ENCODE assay signal across 8 cellular contexts in the genomic region with DNA sequence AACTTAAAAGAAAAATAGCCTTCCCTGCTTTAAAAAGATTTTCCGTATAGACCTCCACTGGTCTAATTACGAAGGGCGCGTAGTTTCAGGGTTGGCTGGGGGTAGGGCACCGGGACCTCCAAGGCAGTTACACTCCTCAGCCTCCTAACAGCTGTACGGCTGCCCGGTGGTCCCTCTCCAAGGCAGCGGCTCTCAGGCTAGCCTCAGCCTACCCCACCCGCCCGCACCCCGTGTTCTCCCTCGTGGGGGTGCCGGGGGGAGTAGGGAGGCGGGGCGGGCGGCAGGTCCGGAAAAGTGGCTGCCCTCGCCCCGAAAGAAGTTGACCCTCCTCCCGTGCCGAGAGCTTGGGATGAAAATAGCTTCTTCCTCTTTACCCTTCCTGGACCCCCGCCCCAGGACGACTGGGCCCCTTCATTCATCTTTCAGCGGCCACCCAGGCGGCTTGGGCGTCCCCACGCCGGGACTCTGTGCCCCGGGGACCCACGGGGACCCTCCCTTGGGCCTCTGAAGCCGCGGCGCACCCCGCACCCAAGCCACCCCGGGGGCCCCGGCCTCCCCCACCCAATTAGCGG. TPM values are rescaled to one million over a fixed set of nuclear protein-coding genes. Genes with fewer than 3 reads are reported as not detected.
DNase-seq lines count a peak whose midpoint lies in the region; ATAC-seq, FAIRE-seq and TF ChIP-seq lines count a peak whose summit lies in the region.
"Had no signal": no experiment of that assay in that cellular context is flagged by ENCODE, and none has a peak within 500 bp of the region (broad histone marks: within the 10 kb centered on the region; RNA-seq: fewer than 3 reads in every experiment).

No MANE protein-coding gene starts in this region.

- peak overlapping the region; percentile 74 for H2AFZ ChIP-seq in KMS-11 (ENCODE audit: low read depth)
- peak overlapping the region; percentile 89 for H2AFZ ChIP-seq in endothelial cell of umbilical vein (ENCODE audit: low read depth, low read length)

- POLR2A ChIA-PET in endothelial cell of umbilical vein (lab: Charles Lee), result interaction anchor here (0.7 kb wide), 1 partner anchor 67 kb away, joined by 3 read pairs; no protein-coding TSS in a partner anchor

- ATAC-seq in upper lobe of left lung (ENCODE audit: low FRiP score in 2 of 2), result peak in 1 of 2 donors; percentile 12

- dilution Hi-C loops in endothelial cell of umbilical vein (cut with MboI; ENCODE audit: extremely low pct_ligation_motif_present, low sequenced_read_pairs), result no loop called here

- TF ChIP-seq POLR2A in GM12892 (IDR thresholded peaks at IDR 0.05; ENCODE audit: low read depth, low read length) (peak; percentile 4; the same call in 1 of the 2 replicates), endothelial cell of umbilical vein (IDR thresholded peaks at IDR 0.05; ENCODE audit: low read depth, low read length) (no peak), upper lobe of left lung (IDR thresholded peaks at IDR 0.05) (peak in 1 of 4 donors; percentile 21)

- peaks cover 20% of the 10 kb centered on the region; the same call in 1 of the 2 replicates for H3K79me2 ChIP-seq in KMS-11 (ENCODE audit: insufficient read depth, low read depth)
- H3K79me2 ChIP-seq in endothelial cell of umbilical vein (ENCODE audit: control insufficient read depth, insufficient read depth, low read length), result peaks cover 33% of the 10 kb centered on the region

- no peak for FAIRE-seq in GM12892 (lab: Jason Lieb, UNC)
- no peak for FAIRE-seq in endothelial cell of umbilical vein (lab: Jason Lieb, UNC)
- FAIRE-seq: colon had no signal

- H3K9ac ChIP-seq in KMS-11 (peak overlapping the region; percentile 89), endothelial cell of umbilical vein (replicated peaks; ENCODE audit: extremely low read depth, insufficient read depth, low read length) (peak overlapping the region; percentile 92), muscle layer of colon (ENCODE audit: low read length) (peak overlapping the region; percentile 57)

- H3K4me1 ChIP-seq in KMS-11 (ENCODE audit: low read depth, poor library complexity, severe bottlenecking) (peaks cover 21% of the 10 kb centered on the region), endothelial cell of umbilical vein (ENCODE audit: control insufficient read depth, extremely low read depth, insufficient read depth, low read length) (peaks cover 20% of the 10 kb centered on the region), muscle layer of colon (ENCODE audit: insufficient read depth, low read length) (peaks cover 25% of the 10 kb centered on the region), upper lobe of left lung (peaks cover 11 to 29% (median 17%) of the 10 kb centered on the region in 4 donors)

- DNase-seq in GM12892 (ENCODE audit: insufficient read length) (no peak), endothelial cell of umbilical vein (ENCODE audit: low read depth, low spot score) (peak; percentile 39), upper lobe of left lung (peak; percentile 36 to 88), GM19240 (ENCODE audit: insufficient read length, low spot score) (no peak)

- CTCF ChIA-PET in endothelial cell of umbilical vein (lab: Charles Lee), result interaction anchor here (0.6 to 1.4 kb wide), 4 partner anchors 14 to 103 kb away, joined by 3 to 9 read pairs (median 4); no protein-coding TSS in a partner anchor

- H3K9me3 ChIP-seq in endothelial cell of umbilical vein (replicated peaks; ENCODE audit: control insufficient read depth, insufficient read depth, low read length), result no peaks in the 10 kb centered on the region
- no peaks in the 10 kb centered on the region for H3K9me3 ChIP-seq in muscle layer of colon (ENCODE audit: low read length)
- H3K9me3 ChIP-seq in upper lobe of left lung, result no peaks in the 10 kb centered on the region

- intact Hi-C loops in endothelial cell of umbilical vein (cut with micrococcal nuclease), result loop anchor here (5.0 kb wide), 2 partner anchors 49 to 186 kb away; partner anchors contain the start of gene TRAF3

- peak overlapping the region; percentile 88 for H3K27ac ChIP-seq in KMS-11
- H3K27ac ChIP-seq in endothelial cell of umbilical vein (ENCODE audit: insufficient read depth, low read depth, low read length), result peak overlapping the region; percentile 95
- H3K27ac ChIP-seq in muscle layer of colon (ENCODE audit: low read depth, low read length), result peak overlapping the region; percentile 99
- peak overlapping the region; percentile 95 to 100 (median 99) for H3K27ac ChIP-seq in upper lobe of left lung

- WGBS in upper lobe of left lung, 2 donors, result 3% methylated on average over 12 to 33 of the region's 37 CpGs

- H3K4me2 ChIP-seq in KMS-11 (peak overlapping the region; percentile 92), endothelial cell of umbilical vein (ENCODE audit: insufficient read depth, low read length) (peak overlapping the region; percentile 80)

- H3K9me1 ChIP-seq in endothelial cell of umbilical vein (replicated peaks; ENCODE audit: control insufficient read depth, extremely low read depth, insufficient read depth, low read length), result no peaks in the 10 kb centered on the region

- TF ChIP-seq CTCF in KMS-11 (conservative IDR thresholded peaks at IDR 0.05; ENCODE audit: low read depth, low read length), result no peak
- TF ChIP-seq CTCF in WI38 (IDR thresholded peaks at IDR 0.05; ENCODE audit: low read depth, low read length), result no peak
- no peak for TF ChIP-seq CTCF in endothelial cell of umbilical vein (IDR thresholded peaks at IDR 0.05; ENCODE audit: extremely low read depth in 1 of 2, insufficient read depth in 1 of 2, low read depth in 1 of 2, low read length in 2 of 2)
- TF ChIP-seq CTCF in upper lobe of left lung (IDR thresholded peaks at IDR 0.05), result no peak

- H3K4me3 ChIP-seq in KMS-11 (IDR thresholded peaks at IDR 0.05; ENCODE audit: insufficient read depth, low read depth, low read length) (no peak overlapping the region), WI38 (ENCODE audit: low read depth, low read length) (peak overlapping the region; percentile 63), endothelial cell of umbilical vein (replicated peaks in 1 of 3; ENCODE audit: insufficient read depth in 1 of 3, low read depth in 1 of 3, low read length in 3 of 3) (peak overlapping the region; percentile 69 to 87 (median 74)), muscle layer of colon (ENCODE audit: low read depth in 1 of 2, low read length in 2 of 2) (peak overlapping the region; percentile 65 to 77), upper lobe of left lung (peak overlapping the region; percentile 71 to 98 (median 88))

- no peak for TF ChIP-seq EP300 in upper lobe of left lung (IDR thresholded peaks at IDR 0.05)

- no peaks in the 10 kb centered on the region for H4K20me1 ChIP-seq in KMS-11 (ENCODE audit: insufficient read depth)
- H4K20me1 ChIP-seq in endothelial cell of umbilical vein (replicated peaks; ENCODE audit: control insufficient read depth, extremely low read depth, insufficient read depth, low read length), result peaks cover 3% of the 10 kb centered on the region

- H3K36me3 ChIP-seq in KMS-11 (ENCODE audit: insufficient read depth) (no peaks in the 10 kb centered on the region), endothelial cell of umbilical vein (ENCODE audit: control insufficient read depth in 2 of 2, extremely low read depth in 1 of 2, insufficient read depth in 2 of 2, low read length in 2 of 2) (no peaks in the 10 kb centered on the region), muscle layer of colon (ENCODE audit: insufficient read depth, low read length) (no peaks in the 10 kb centered on the region), upper lobe of left lung (no peaks in the 10 kb centered on the region)

- H3K27me3 ChIP-seq in KMS-11 (ENCODE audit: insufficient read depth, low read depth), result no peaks in the 10 kb centered on the region
- H3K27me3 ChIP-seq in endothelial cell of umbilical vein (ENCODE audit: control insufficient read depth in 2 of 2, insufficient read depth in 2 of 2, low read length in 2 of 2), result no peaks in the 10 kb centered on the region
- no peaks in the 10 kb centered on the region for H3K27me3 ChIP-seq in muscle layer of colon (ENCODE audit: control insufficient read depth in 1 of 2, insufficient read depth in 2 of 2, low read length in 2 of 2)
- no peaks in the 10 kb centered on the region for H3K27me3 ChIP-seq in upper lobe of left lung

- BruUV-seq in endothelial cell of umbilical vein (replicated peaks; lab: Mats Ljungman, UMichigan), result no TSS peak

TF ChIP-seq in endothelial cell of umbilical vein, 7 proteins besides CTCF, POLR2A, EP300 and RAD21:
- TF ChIP-seq POLR2AphosphoS5 (IDR thresholded peaks at IDR 0.05; ENCODE audit: insufficient read depth, low read depth, low read length) (no peak), GATA2 (IDR thresholded peaks at IDR 0.05; ENCODE audit: insufficient read depth, insufficient read length, low read depth, low read length) (no peak), FOS (IDR thresholded peaks at IDR 0.05; ENCODE audit: borderline replicate concordance, insufficient read depth, low read length) (no peak), MYC (IDR thresholded peaks at IDR 0.05; ENCODE audit: low read depth, low read length) (no peak), EZH2 (IDR thresholded peaks at IDR 0.05; ENCODE audit: borderline replicate concordance, low read depth, low read length, severe bottlenecking) (no peak), JUN (IDR thresholded peaks at IDR 0.05; ENCODE audit: borderline replicate concordance, insufficient read depth, insufficient read length, low read depth) (no peak)
- TF ChIP-seq, protein P1, sequence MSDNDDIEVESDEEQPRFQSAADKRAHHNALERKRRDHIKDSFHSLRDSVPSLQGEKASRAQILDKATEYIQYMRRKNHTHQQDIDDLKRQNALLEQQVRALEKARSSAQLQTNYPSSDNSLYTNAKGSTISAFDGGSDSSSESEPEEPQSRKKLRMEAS (IDR thresholded peaks at IDR 0.05; ENCODE audit: insufficient read depth, insufficient read length), result no peak

RNA-seq across cellular contexts. Expression of gene RCOR1, which starts 1.0 kb away (rescaled TPM):
- polyA plus RNA-seq in GM12892 (2012; ENCODE audit: missing spikeins), result 5.3 TPM
- total RNA-seq in endothelial cell of umbilical vein (31.8 and 32.2 TPM in 2 replicates), upper lobe of left lung (10 to 100 TPM; 19.8 to 58.7 (median 34.3) TPM)
- polyA plus RNA-seq in endothelial cell of umbilical vein, result 12.9 and 15.6 TPM in 2 replicates
- polyA plus RNA-seq in endothelial cell of umbilical vein (2011; cell fraction: cytosol; rRNA removed), result 13.2 and 13.7 TPM in 2 replicates
- polyA plus RNA-seq in endothelial cell of umbilical vein (2011; cell fraction: nucleus; rRNA removed), result 21.3 and 26.5 TPM in 2 replicates
- 14.9 and 18.9 TPM in 2 replicates for polyA plus RNA-seq in endothelial cell of umbilical vein (2012)
- polyA minus RNA-seq in endothelial cell of umbilical vein, result 27.1 and 28.8 TPM in 2 replicates
- polyA minus RNA-seq in endothelial cell of umbilical vein (2011; cell fraction: cytosol; rRNA and poly(A)+ RNA removed), result 18.4 TPM
- 25.8 and 36.5 TPM in 2 replicates for polyA minus RNA-seq in endothelial cell of umbilical vein (2011; cell fraction: nucleus; rRNA and poly(A)+ RNA removed)

Comparison
In these comparisons a context has a peak if more than half of its experiments do, and no peak if none do; other contexts are left out.
1. DNase-seq: peak in endothelial cell of umbilical vein (single experiment) and upper lobe of left lung (2 of 2); none in GM12892 (single experiment) and GM19240 (single experiment).
2. Peak in every context shown above with its lines, with median percentiles within 50 percentile points of each other: H3K27ac ChIP-seq and H3K9ac ChIP-seq.